ENCODE assay signal across 8 cellular contexts in the genomic region with DNA sequence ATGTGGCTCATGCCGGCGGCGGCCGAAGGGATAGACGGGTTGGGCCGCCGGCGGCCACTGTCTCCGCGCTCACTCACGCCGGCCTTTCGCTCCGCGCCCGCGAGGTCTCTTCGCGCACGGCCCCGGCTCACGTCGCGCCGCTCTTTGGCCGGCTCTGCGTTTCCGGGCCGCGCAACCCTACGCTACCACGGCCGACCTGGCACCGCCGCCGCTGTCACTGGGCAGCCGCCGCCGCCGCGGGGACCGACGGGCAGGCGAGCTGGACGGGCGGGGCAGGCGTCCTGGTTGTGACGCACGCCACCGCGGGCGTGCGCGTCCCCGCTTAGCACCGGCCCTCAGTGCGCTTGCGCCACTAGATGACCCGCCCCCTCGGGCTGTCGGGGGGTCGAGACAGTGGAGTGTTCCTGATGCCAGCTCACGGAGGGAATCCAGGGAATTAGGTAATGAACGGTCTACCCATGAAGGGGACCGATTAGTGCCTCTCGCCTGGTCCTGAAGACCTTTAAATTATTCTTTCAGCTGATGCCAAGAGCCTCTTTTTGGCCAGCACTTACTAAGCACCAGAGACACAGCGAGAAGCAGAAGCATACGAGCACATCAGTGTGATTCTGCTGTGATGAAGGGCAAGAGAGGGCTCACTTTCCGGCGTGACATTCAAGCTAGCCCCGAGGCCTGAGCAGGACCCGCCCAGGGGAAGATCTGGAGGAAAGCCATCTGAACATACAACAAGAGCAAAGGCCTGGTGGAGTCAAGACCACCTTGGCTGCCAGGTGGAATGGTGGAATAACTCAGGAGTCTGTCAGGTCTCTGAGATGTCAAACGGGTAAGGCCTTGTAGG. TPM values are rescaled to one million over a fixed set of nuclear protein-coding genes. Genes with fewer than 3 reads are reported as not detected.
DNase-seq lines count a peak whose midpoint lies in the region; ATAC-seq and TF ChIP-seq lines count a peak whose summit lies in the region.

TSS of gene PRKAR2A (minus strand) at position 289 of the 838 bp plus-strand sequence. CDS start at position 11, 278 bp downstream.

- DNase-seq in EH (ENCODE audit: low read depth) = peak; percentile 91
- peak; percentile 96 for DNase-seq in GM23248
- peak; percentile 75 to 76 for DNase-seq in Kasumi-1 (lab: John Stamatoyannopoulos, UW)
- DNase-seq in SHP77 treated with DMSO at 0.1 percent for 48 hours (lab: John Stamatoyannopoulos, UW) = peak; percentile 67
- peak; percentile 74 for DNase-seq in activated gamma-delta T cell (lab: John Stamatoyannopoulos, UW)
- peak; percentile 85 for DNase-seq in fibroblast of villous mesenchyme (ENCODE audit: low read depth)
- peak; percentile 86 for DNase-seq in nephron progenitor cell
- peak; percentile 90 for DNase-seq in stimulated activated naive CD8-positive, alpha-beta T cell treated with anti-CD3 and anti-CD28 coated beads, Interleukin-15, Interleukin-2, amounts not matched to agents 100 U/mL and 50 U/mL, for 24 hours

- peaks cover 12% of the 10 kb centered on the region for H3K36me3 Mint-ChIP-seq in nephron progenitor cell (ENCODE audit: low read depth)

- H3K4me1 Mint-ChIP-seq in nephron progenitor cell = peaks cover 25% of the 10 kb centered on the region

- H3K27me3 ChIP-seq in GM23248 (replicated peaks; ENCODE audit: insufficient read depth) = no peaks in the 10 kb centered on the region

- peak within 1 kb of the TSS; percentile 95 for H3K4me2 ChIP-seq in GM23248 (ENCODE audit: unreplicated experiment)

- peaks cover 5% of the 10 kb centered on the region for H3K9me3 Mint-ChIP-seq in nephron progenitor cell

- H3F3A ChIP-seq in GM23248 (ENCODE audit: insufficient read depth) = peaks cover 7% of the 10 kb centered on the region

- H2AFZ ChIP-seq in GM23248 = peak within 1 kb of the TSS; percentile 98

- no peaks in the 10 kb centered on the region for H3K9me3 ChIP-seq in GM23248 (ENCODE audit: low read depth)

- H3K4me3 ChIP-seq in GM23248 (peak within 1 kb of the TSS; percentile 77), fibroblast of villous mesenchyme (ENCODE audit: low read depth, low read length) (peak within 1 kb of the TSS; percentile 85)

- H3K27me3 Mint-ChIP-seq in nephron progenitor cell (ENCODE audit: low read depth, poor library complexity) = peaks cover 26% of the 10 kb centered on the region

- peak within 1 kb of the TSS; percentile 45 for H3K27ac Mint-ChIP-seq in nephron progenitor cell

- H3K4me3 Mint-ChIP-seq in nephron progenitor cell = peak within 1 kb of the TSS; percentile 85

- H3K27ac ChIP-seq in GM23248 = peak within 1 kb of the TSS; percentile 78

- H3K9ac ChIP-seq in GM23248 = peak within 1 kb of the TSS; percentile 83

- no peaks in the 10 kb centered on the region for H4K20me1 ChIP-seq in GM23248 (ENCODE audit: insufficient read depth)

- no peaks in the 10 kb centered on the region for H3K9me2 ChIP-seq in GM23248 (ENCODE audit: insufficient read depth)

- no peaks in the 10 kb centered on the region for H3K36me3 ChIP-seq in GM23248 (ENCODE audit: low read depth)

- H3K4me1 ChIP-seq in GM23248 (ENCODE audit: insufficient read depth) = peaks cover 21% of the 10 kb centered on the region

- TF ChIP-seq CTCF in fibroblast of villous mesenchyme (IDR thresholded peaks at IDR 0.05; ENCODE audit: insufficient read depth, low read depth, low read length) (no peak), nephron progenitor cell (IDR thresholded peaks at IDR 0.05) (no peak)

- peaks cover 33% of the 10 kb centered on the region for H3K79me2 ChIP-seq in GM23248 (ENCODE audit: insufficient read depth)

- in situ Hi-C loops in GM23248 (cut with MboI) = no loop called here

- WGBS in GM23248 (ENCODE audit: low coverage in 1 of 2, low lambda C conversion rate in 2 of 2, missing lambda C conversion rate in 2 of 2), 2 experiments = 2 to 3% methylated on average over 36 to 49 of the region's 73 CpGs

- peak; percentile 92 for ATAC-seq in stimulated activated naive CD8-positive, alpha-beta T cell treated with anti-CD3 and anti-CD28 coated beads, Interleukin-15, Interleukin-2, amounts not matched to agents 100 U/mL and 50 U/mL, for 24 hours

RNA-seq across cellular contexts. Expression of gene PRKAR2A, which starts in this region (rescaled TPM):
- 26.8 and 29.3 TPM in 2 replicates for total RNA-seq in GM23248 (2014; rRNA removed; shearing (Covaris generic))
- polyA plus RNA-seq in GM23248 (2016; fragmentation: Nextera tagmentation; extraction: Ambion mirVana) = 11.8 and 12.2 TPM in 2 replicates
- 47.0 and 47.9 TPM in 2 replicates for total RNA-seq in fibroblast of villous mesenchyme

Comparison
In these comparisons a context has a peak if more than half of its experiments do, and no peak if none do; other contexts are left out.
1. Peak in every context shown above with its lines: DNase-seq, ATAC-seq, H3K4me3 ChIP-seq and H3K27ac ChIP-seq.